ENCODE assay signal across 1 cellular context in the genomic region with DNA sequence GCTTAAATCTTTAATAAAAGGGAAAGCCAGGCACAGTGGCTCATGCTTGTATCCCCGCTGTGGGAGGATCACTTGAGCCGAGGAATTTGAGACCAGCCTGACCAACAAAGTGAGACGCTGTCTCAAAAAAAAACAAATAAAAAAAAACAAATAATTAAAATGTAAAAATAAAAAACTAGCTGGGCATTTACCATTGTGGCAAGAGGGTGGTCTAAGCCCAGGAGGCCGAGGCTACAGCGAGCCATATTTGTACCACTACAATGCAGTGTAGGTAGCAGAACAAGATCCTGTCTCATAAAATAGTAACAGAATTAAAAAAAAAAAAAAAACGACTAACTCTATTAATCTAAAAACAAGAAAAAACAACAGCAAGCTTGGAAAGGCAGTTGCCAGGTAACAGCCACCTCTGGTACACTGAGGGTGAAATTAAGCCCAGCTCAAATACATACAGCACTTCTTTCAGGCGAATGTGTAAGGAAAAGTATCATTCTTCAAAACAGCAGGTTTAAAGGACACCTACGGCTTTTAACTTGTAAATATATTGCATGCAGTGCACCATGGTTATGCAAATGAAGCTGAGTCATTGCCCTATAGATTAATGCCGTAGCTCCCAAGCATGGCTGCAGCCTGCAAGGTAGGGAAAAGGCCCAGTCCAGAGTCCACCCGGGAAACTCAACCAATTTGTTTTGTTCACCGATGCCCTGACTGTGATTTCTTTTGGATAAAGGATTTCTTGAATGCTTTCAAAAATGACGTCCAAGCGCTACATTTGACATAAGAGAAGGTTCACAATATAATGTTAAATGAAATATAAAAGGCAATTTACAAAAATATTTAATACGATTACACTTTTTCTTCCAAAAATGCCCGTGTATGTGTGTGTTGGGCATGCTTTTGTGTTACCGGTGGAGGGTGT.
TF ChIP-seq lines count a peak whose summit lies in the region.

No MANE protein-coding gene starts in this region.

TF ChIP-seq in GM12878, 131 proteins besides CTCF, POLR2A, EP300 and RAD21:
- TF ChIP-seq, protein P1, sequence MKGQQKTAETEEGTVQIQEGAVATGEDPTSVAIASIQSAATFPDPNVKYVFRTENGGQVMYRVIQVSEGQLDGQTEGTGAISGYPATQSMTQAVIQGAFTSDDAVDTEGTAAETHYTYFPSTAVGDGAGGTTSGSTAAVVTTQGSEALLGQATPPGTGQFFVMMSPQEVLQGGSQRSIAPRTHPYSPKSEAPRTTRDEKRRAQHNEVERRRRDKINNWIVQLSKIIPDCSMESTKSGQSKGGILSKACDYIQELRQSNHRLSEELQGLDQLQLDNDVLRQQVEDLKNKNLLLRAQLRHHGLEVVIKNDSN (IDR thresholded peaks at IDR 0.05; ENCODE audit: borderline replicate concordance, extremely low read length, insufficient read depth, low read depth, low read length): no peak
- 0 out of 2 replicates have a peak, but pooled peaks have one; percentile 5 for TF ChIP-seq TCF12 (IDR thresholded peaks at IDR 0.05; ENCODE audit: low read depth, low read length)
- peak; percentile 61; the same call in 1 of the 2 replicates for TF ChIP-seq SMAD5 (IDR thresholded peaks at IDR 0.05; ENCODE audit: low read depth)
- TF ChIP-seq ZZZ3 (IDR thresholded peaks at IDR 0.05; ENCODE audit: control insufficient read depth, insufficient read length, low read depth): no peak
- TF ChIP-seq POLR2AphosphoS5 (IDR thresholded peaks at IDR 0.05; ENCODE audit: low read length): peak; percentile 55; the same call in 1 of the 2 replicates
- no peak for TF ChIP-seq MEF2A (IDR thresholded peaks at IDR 0.05; ENCODE audit: insufficient read depth, low read depth, low read length)
- no peak for TF ChIP-seq MEF2B (IDR thresholded peaks at IDR 0.05; ENCODE audit: partially characterized antibody, poor library complexity, severe bottlenecking)
- no peak for TF ChIP-seq NR2C1 (IDR thresholded peaks at IDR 0.05)
- TF ChIP-seq SUZ12 (IDR thresholded peaks at IDR 0.05; ENCODE audit: unreplicated experiment): no peak
- TF ChIP-seq, protein P2, sequence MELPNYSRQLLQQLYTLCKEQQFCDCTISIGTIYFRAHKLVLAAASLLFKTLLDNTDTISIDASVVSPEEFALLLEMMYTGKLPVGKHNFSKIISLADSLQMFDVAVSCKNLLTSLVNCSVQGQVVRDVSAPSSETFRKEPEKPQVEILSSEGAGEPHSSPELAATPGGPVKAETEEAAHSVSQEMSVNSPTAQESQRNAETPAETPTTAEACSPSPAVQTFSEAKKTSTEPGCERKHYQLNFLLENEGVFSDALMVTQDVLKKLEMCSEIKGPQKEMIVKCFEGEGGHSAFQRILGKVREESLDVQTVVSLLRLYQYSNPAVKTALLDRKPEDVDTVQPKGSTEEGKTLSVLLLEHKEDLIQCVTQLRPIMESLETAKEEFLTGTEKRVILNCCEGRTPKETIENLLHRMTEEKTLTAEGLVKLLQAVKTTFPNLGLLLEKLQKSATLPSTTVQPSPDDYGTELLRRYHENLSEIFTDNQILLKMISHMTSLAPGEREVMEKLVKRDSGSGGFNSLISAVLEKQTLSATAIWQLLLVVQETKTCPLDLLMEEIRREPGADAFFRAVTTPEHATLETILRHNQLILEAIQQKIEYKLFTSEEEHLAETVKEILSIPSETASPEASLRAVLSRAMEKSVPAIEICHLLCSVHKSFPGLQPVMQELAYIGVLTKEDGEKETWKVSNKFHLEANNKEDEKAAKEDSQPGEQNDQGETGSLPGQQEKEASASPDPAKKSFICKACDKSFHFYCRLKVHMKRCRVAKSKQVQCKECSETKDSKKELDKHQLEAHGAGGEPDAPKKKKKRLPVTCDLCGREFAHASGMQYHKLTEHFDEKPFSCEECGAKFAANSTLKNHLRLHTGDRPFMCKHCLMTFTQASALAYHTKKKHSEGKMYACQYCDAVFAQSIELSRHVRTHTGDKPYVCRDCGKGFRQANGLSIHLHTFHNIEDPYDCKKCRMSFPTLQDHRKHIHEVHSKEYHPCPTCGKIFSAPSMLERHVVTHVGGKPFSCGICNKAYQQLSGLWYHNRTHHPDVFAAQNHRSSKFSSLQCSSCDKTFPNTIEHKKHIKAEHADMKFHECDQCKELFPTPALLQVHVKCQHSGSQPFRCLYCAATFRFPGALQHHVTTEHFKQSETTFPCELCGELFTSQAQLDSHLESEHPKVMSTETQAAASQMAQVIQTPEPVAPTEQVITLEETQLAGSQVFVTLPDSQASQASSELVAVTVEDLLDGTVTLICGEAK (IDR thresholded peaks at IDR 0.05; ENCODE audit: borderline replicate concordance): no peak
- TF ChIP-seq ETV6 (conservative IDR thresholded peaks at IDR 0.05 in 1 of 2, IDR thresholded peaks at IDR 0.05 in 1 of 2; ENCODE audit: borderline replicate concordance in 1 of 2, low read depth in 1 of 2): no peak
- TF ChIP-seq, protein P3, sequence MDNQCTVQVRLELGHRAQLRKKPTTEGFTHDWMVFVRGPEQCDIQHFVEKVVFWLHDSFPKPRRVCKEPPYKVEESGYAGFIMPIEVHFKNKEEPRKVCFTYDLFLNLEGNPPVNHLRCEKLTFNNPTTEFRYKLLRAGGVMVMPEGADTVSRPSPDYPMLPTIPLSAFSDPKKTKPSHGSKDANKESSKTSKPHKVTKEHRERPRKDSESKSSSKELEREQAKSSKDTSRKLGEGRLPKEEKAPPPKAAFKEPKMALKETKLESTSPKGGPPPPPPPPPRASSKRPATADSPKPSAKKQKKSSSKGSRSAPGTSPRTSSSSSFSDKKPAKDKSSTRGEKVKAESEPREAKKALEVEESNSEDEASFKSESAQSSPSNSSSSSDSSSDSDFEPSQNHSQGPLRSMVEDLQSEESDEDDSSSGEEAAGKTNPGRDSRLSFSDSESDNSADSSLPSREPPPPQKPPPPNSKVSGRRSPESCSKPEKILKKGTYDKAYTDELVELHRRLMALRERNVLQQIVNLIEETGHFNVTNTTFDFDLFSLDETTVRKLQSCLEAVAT (IDR thresholded peaks at IDR 0.05): no peak
- TF ChIP-seq MTA3 (IDR thresholded peaks at IDR 0.05; ENCODE audit: borderline replicate concordance, low read length): peak; percentile 65; the same call in 1 of the 2 replicates
- peak; percentile 97; the same call in 1 of the 2 replicates for TF ChIP-seq ZBED1 (IDR thresholded peaks at IDR 0.05; ENCODE audit: borderline replicate concordance)
- TF ChIP-seq IRF4 (IDR thresholded peaks at IDR 0.05; ENCODE audit: low read depth, low read length): no peak
- peak; percentile 84 for TF ChIP-seq CBFB (IDR thresholded peaks at IDR 0.05; ENCODE audit: low read depth)
- TF ChIP-seq NFIC (IDR thresholded peaks at IDR 0.05; ENCODE audit: low read depth, low read length): no peak
- no peak for TF ChIP-seq ZNF622 (IDR thresholded peaks at IDR 0.05)
- TF ChIP-seq MYB (IDR thresholded peaks at IDR 0.05; ENCODE audit: borderline replicate concordance, low read depth, low read length): no peak
- TF ChIP-seq ESRRA (IDR thresholded peaks at IDR 0.05; ENCODE audit: low read length): no peak
- no peak for TF ChIP-seq STAT1 (conservative IDR thresholded peaks at IDR 0.05)
- no peak for TF ChIP-seq KDM1A (IDR thresholded peaks at IDR 0.05; ENCODE audit: borderline replicate concordance)
- TF ChIP-seq, protein P4, sequence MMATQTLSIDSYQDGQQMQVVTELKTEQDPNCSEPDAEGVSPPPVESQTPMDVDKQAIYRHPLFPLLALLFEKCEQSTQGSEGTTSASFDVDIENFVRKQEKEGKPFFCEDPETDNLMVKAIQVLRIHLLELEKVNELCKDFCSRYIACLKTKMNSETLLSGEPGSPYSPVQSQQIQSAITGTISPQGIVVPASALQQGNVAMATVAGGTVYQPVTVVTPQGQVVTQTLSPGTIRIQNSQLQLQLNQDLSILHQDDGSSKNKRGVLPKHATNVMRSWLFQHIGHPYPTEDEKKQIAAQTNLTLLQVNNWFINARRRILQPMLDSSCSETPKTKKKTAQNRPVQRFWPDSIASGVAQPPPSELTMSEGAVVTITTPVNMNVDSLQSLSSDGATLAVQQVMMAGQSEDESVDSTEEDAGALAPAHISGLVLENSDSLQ (IDR thresholded peaks at IDR 0.05): no peak
- TF ChIP-seq GABPA (IDR thresholded peaks at IDR 0.05; ENCODE audit: low read depth): no peak
- no peak for TF ChIP-seq EED (IDR thresholded peaks at IDR 0.05; ENCODE audit: low read depth)
- TF ChIP-seq, protein P5, sequence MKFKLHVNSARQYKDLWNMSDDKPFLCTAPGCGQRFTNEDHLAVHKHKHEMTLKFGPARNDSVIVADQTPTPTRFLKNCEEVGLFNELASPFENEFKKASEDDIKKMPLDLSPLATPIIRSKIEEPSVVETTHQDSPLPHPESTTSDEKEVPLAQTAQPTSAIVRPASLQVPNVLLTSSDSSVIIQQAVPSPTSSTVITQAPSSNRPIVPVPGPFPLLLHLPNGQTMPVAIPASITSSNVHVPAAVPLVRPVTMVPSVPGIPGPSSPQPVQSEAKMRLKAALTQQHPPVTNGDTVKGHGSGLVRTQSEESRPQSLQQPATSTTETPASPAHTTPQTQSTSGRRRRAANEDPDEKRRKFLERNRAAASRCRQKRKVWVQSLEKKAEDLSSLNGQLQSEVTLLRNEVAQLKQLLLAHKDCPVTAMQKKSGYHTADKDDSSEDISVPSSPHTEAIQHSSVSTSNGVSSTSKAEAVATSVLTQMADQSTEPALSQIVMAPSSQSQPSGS (IDR thresholded peaks at IDR 0.05; ENCODE audit: low read length): peak; percentile 53; the same call in 1 of the 2 replicates
- TF ChIP-seq POU2F2 (IDR thresholded peaks at IDR 0.05; ENCODE audit: borderline replicate concordance, low read depth, low read length): peak; percentile 65; the same call in 1 of the 3 replicates
- TF ChIP-seq TCF7 (IDR thresholded peaks at IDR 0.05; ENCODE audit: borderline replicate concordance): no peak
- no peak for TF ChIP-seq LARP7 (IDR thresholded peaks at IDR 0.05)
- TF ChIP-seq NRF1 (conservative IDR thresholded peaks at IDR 0.05; ENCODE audit: low read depth, low read length): no peak
- TF ChIP-seq TAF1 (IDR thresholded peaks at IDR 0.05; ENCODE audit: borderline replicate concordance, low read depth, low read length): no peak
- 0 out of 2 replicates have a peak, but pooled peaks have one; percentile 79 for TF ChIP-seq PAX8 (IDR thresholded peaks at IDR 0.05)
- TF ChIP-seq WRNIP1 (IDR thresholded peaks at IDR 0.05; ENCODE audit: borderline replicate concordance, low read depth, low read length): no peak
- TF ChIP-seq PML (IDR thresholded peaks at IDR 0.05; ENCODE audit: low read length): peak; percentile 98
- no peak for TF ChIP-seq HDAC2 (IDR thresholded peaks at IDR 0.05)
- TF ChIP-seq, protein P6, sequence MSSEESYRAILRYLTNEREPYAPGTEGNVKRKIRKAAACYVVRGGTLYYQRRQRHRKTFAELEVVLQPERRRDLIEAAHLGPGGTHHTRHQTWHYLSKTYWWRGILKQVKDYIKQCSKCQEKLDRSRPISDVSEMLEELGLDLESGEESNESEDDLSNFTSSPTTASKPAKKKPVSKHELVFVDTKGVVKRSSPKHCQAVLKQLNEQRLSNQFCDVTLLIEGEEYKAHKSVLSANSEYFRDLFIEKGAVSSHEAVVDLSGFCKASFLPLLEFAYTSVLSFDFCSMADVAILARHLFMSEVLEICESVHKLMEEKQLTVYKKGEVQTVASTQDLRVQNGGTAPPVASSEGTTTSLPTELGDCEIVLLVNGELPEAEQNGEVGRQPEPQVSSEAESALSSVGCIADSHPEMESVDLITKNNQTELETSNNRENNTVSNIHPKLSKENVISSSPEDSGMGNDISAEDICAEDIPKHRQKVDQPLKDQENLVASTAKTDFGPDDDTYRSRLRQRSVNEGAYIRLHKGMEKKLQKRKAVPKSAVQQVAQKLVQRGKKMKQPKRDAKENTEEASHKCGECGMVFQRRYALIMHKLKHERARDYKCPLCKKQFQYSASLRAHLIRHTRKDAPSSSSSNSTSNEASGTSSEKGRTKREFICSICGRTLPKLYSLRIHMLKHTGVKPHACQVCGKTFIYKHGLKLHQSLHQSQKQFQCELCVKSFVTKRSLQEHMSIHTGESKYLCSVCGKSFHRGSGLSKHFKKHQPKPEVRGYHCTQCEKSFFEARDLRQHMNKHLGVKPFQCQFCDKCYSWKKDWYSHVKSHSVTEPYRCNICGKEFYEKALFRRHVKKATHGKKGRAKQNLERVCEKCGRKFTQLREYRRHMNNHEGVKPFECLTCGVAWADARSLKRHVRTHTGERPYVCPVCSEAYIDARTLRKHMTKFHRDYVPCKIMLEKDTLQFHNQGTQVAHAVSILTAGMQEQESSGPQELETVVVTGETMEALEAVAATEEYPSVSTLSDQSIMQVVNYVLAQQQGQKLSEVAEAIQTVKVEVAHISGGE (CRISPR knock-in tag; IDR thresholded peaks at IDR 0.05): no peak
- TF ChIP-seq EGR1 (IDR thresholded peaks at IDR 0.05; ENCODE audit: borderline replicate concordance in 1 of 2, low read depth in 2 of 2, low read length in 2 of 2): no peak
- no peak for TF ChIP-seq RAD51 (IDR thresholded peaks at IDR 0.05)
